ENCODE assay signal across 8 cellular contexts in genomic region chr12:74537126-74537706, GRCh38. TPM values are rescaled to one million over a fixed set of nuclear protein-coding genes. Genes with fewer than 3 reads are reported as not detected.
DNase-seq lines count a peak whose midpoint lies in the region; ATAC-seq, FAIRE-seq and TF ChIP-seq lines count a peak whose summit lies in the region.

No MANE protein-coding gene starts in this region.

- in situ Hi-C loops in brain microvascular endothelial cell (cut with HindIII; ENCODE audit: low pct_ligation_motif_present, low sequenced_read_pairs), result no loop called here

- H3K36me3 ChIP-seq in HUES6 (ENCODE audit: control insufficient read depth, insufficient read depth, low read length) (peaks cover 21% of the 10 kb centered on the region; the same call in 1 of the 2 replicates), brain microvascular endothelial cell (replicated peaks) (peaks cover 8% of the 10 kb centered on the region), iPS-20b (ENCODE audit: insufficient read depth, low read depth, low read length) (peaks cover 9% of the 10 kb centered on the region), small intestine (ENCODE audit: control insufficient read depth in 2 of 2, insufficient read depth in 2 of 2, low read length in 2 of 2) (peaks cover 0 to 5% of the 10 kb centered on the region in 2 donors)

- H3K4me3 ChIP-seq in HUES6 (ENCODE audit: low read depth, low read length), result peak overlapping the region; percentile 84
- peak overlapping the region; percentile 90 for H3K4me3 ChIP-seq in brain microvascular endothelial cell (ENCODE audit: low read depth, low read length)
- H3K4me3 ChIP-seq in iPS-20b (ENCODE audit: low read length), result peak overlapping the region; percentile 98
- H3K4me3 ChIP-seq in small intestine (ENCODE audit: low read depth in 1 of 2, low read length in 2 of 2), result peak overlapping the region; percentile 65 to 98

- WGBS in small intestine, 3 donors, result 0 to 1% (median 1%) methylated on average over 8 of the region's 8 CpGs

- FAIRE-seq in small intestine (lab: Jason Lieb, UNC), result no peak

- H3K4me1 ChIP-seq in HUES6 (ENCODE audit: control insufficient read depth, insufficient read depth, low read length), result peaks cover 34% of the 10 kb centered on the region
- H3K4me1 ChIP-seq in iPS-20b (ENCODE audit: insufficient read depth, low read length), result peaks cover 33% of the 10 kb centered on the region
- H3K4me1 ChIP-seq in small intestine (ENCODE audit: control insufficient read depth in 2 of 2, insufficient read depth in 1 of 2, low read depth in 1 of 2, low read length in 1 of 2), result peaks cover 5 to 23% of the 10 kb centered on the region in 2 donors

- no peaks in the 10 kb centered on the region for H3K9me3 ChIP-seq in HUES6 (ENCODE audit: control insufficient read depth, insufficient read depth, low read depth, low read length)
- no peaks in the 10 kb centered on the region for H3K9me3 ChIP-seq in iPS-20b (ENCODE audit: insufficient read depth, low read depth, low read length)
- H3K9me3 ChIP-seq in small intestine (ENCODE audit: control insufficient read depth, low read depth), result no peaks in the 10 kb centered on the region

- TF ChIP-seq CTCF in brain microvascular endothelial cell (IDR thresholded peaks at IDR 0.05; ENCODE audit: low read depth, low read length, missing control alignments), result peak; percentile 39

- DNase-seq in GF-D8 (lab: John Stamatoyannopoulos, UW), result peak; percentile 59
- peak; percentile 34 for DNase-seq in NOMO-1 treated with dmso at 0.1 percent for 144 hours (lab: John Stamatoyannopoulos, UW; ENCODE audit: unreplicated experiment)
- DNase-seq in brain microvascular endothelial cell, result peak; percentile 53
- DNase-seq in small intestine, result peak; percentile 46
- no peak for DNase-seq in occipital lobe (lab: John Stamatoyannopoulos, UW)

- ATAC-seq in GM21576 (IDR thresholded peaks at IDR 0.05; ENCODE audit: unreplicated experiment), result peak; percentile 56

- peak overlapping the region; percentile 90; the same call in 1 of the 2 replicates for H3K27ac ChIP-seq in HUES6 (ENCODE audit: low read depth, low read length)
- H3K27ac ChIP-seq in brain microvascular endothelial cell, result peak overlapping the region; percentile 94
- peak overlapping the region; percentile 62 for H3K27ac ChIP-seq in iPS-20b (ENCODE audit: low read length)
- peak overlapping the region; percentile 86 to 99 for H3K27ac ChIP-seq in small intestine (ENCODE audit: low read depth in 1 of 2, low read length in 1 of 2)

- H3K9ac ChIP-seq in HUES6 (ENCODE audit: low read length), result peak overlapping the region; percentile 95
- peak overlapping the region; percentile 99; the same call in 1 of the 2 replicates for H3K9ac ChIP-seq in iPS-20b (ENCODE audit: low read depth, low read length)

- H3K27me3 ChIP-seq in HUES6 (ENCODE audit: control insufficient read depth, insufficient read depth, low read length) (no peaks in the 10 kb centered on the region), brain microvascular endothelial cell (replicated peaks) (no peaks in the 10 kb centered on the region), iPS-20b (ENCODE audit: insufficient read depth, low read length) (no peaks in the 10 kb centered on the region), small intestine (ENCODE audit: control insufficient read depth in 2 of 2, insufficient read depth in 2 of 2, low read length in 2 of 2) (no peaks in the 10 kb centered on the region)

RNA-seq across cellular contexts. Expression of gene ATXN7L3B, which starts 0.4 kb away (rescaled TPM):
- polyA plus RNA-seq in small intestine, result 10 to 100 TPM; 11.6 to 20.1 (median 15.4) TPM
- total RNA-seq in occipital lobe, result 88.0 TPM
